ENCODE assay signal across 6 cellular contexts in the genomic region with DNA sequence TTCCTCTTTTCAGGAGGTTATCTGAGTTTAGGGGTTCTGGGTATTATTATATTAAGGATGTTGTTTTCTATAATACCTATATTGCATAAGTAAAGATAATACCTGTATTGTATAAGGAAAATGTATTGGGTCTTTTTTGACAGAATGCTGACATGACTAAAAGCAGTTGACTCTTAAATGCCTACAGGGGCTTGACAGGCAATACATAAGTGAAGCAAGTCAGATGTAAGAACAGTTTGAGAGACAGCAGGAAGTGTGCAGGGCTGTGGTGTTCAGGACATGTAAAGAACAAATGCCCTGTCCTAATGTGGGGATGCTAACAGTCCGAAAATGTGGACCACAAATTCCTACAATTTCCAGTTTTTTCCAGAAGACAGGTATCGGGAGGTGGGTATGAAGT. TPM values are rescaled to one million over a fixed set of nuclear protein-coding genes. Genes with fewer than 3 reads are reported as not detected.
"Had no signal": no experiment of that assay in that cellular context is flagged by ENCODE, and none has a peak within 500 bp of the region (broad histone marks: within the 10 kb centered on the region; RNA-seq: fewer than 3 reads in every experiment).

No MANE protein-coding gene starts in this region.

- H3K4me2 ChIP-seq: GM23338 had no signal

- H3K4me3 ChIP-seq: GM23338 had no signal

- DNase-seq: H9, HCEC 1CT, KBM-7 had no signal

- ATAC-seq: GM23338 had no signal

- H3K27ac ChIP-seq: HL-60 had no signal

- H2AFZ ChIP-seq: GM23338 had no signal

RNA-seq across cellular contexts. Expression of a gene that starts 30.2 kb away (rescaled TPM):
- polyA plus RNA-seq: IgD-negative memory B cell had no signal
